In genomic region chr6:108118359-108118724, GRCh38 we compare ENCODE assay signal across 9 cellular contexts. TPM values are rescaled to one million over a fixed set of nuclear protein-coding genes. Genes with fewer than 3 reads are reported as not detected.
A peak's percentile ranks its signal among the peaks of the same experiment; 100 is the strongest.
DNase-seq lines count a peak whose midpoint lies in the region; ATAC-seq, FAIRE-seq and TF ChIP-seq lines count a peak whose summit lies in the region.
"Had no signal": no experiment of that assay in that cellular context is flagged by ENCODE, and none has a peak within 500 bp of the region (broad histone marks: within the 10 kb centered on the region; RNA-seq: fewer than 3 reads in every experiment).

No MANE protein-coding gene starts in this region.

- H3K79me2 ChIP-seq in DOHH2 (ENCODE audit: control insufficient read depth, low read length) (no peaks in the 10 kb centered on the region), OCI-LY1 (ENCODE audit: insufficient read depth, low read length) (no peaks in the 10 kb centered on the region), fibroblast of lung (ENCODE audit: control insufficient read depth, insufficient read depth, low read length) (no peaks in the 10 kb centered on the region)

- no peak overlapping the region for H3K9ac ChIP-seq in OCI-LY1 (ENCODE audit: low read length)
- no peak overlapping the region for H3K9ac ChIP-seq in fibroblast of lung (ENCODE audit: insufficient read depth, low read length)

- H2AFZ ChIP-seq in OCI-LY1 (ENCODE audit: low read length), result no peak overlapping the region
- no peak overlapping the region for H2AFZ ChIP-seq in fibroblast of lung (ENCODE audit: low read length)

- DNase-seq in fibroblast of lung (ENCODE audit: low read depth in 2 of 2) (no peak), psoas muscle (no peak), cortex of kidney (lab: John Stamatoyannopoulos, UW) (no peak), D721Med (ENCODE audit: insufficient read length, low spot score) (no peak), NCI-H128 (lab: John Stamatoyannopoulos, UW; ENCODE audit: unreplicated experiment) (no peak)
- DNase-seq: activated effector memory CD4-positive, alpha-beta T cell treated with anti-CD3 and anti-CD28 coated beads, Interleukin-2, amount 50 U/mL, for 16 hours had no signal

- H3K9me3 ChIP-seq in DOHH2 (ENCODE audit: control insufficient read depth, insufficient read depth, low read length) (no peaks in the 10 kb centered on the region), OCI-LY1 (ENCODE audit: low read length) (no peaks in the 10 kb centered on the region), fibroblast of lung (ENCODE audit: control insufficient read depth, insufficient read depth, low read depth, low read length) (no peaks in the 10 kb centered on the region), psoas muscle (no peaks in the 10 kb centered on the region)

- peaks cover 93% of the 10 kb centered on the region for H3K27me3 ChIP-seq in DOHH2 (ENCODE audit: control insufficient read depth, low read length)
- peaks cover 19% of the 10 kb centered on the region for H3K27me3 ChIP-seq in OCI-LY1 (ENCODE audit: insufficient read depth, low read length)
- peaks cover 75% of the 10 kb centered on the region for H3K27me3 ChIP-seq in fibroblast of lung (ENCODE audit: control insufficient read depth, insufficient read depth, low read length)
- peaks cover 0 to 90% (median 60%) of the 10 kb centered on the region in 3 donors for H3K27me3 ChIP-seq in psoas muscle (ENCODE audit: insufficient read depth in 3 of 3, low read length in 2 of 3)

- H3K4me3 ChIP-seq in DOHH2 (ENCODE audit: low read length), result peak overlapping the region; percentile 56; the same call in 1 of the 2 replicates
- peak overlapping the region; percentile 59 for H3K4me3 ChIP-seq in OCI-LY1 (ENCODE audit: low read depth, low read length, poor library complexity, severe bottlenecking)
- H3K4me3 ChIP-seq in fibroblast of lung (replicated peaks in 1 of 4; ENCODE audit: control extremely low read depth in 1 of 4, insufficient read depth in 1 of 4, low read depth in 3 of 4, low read length in 4 of 4), result peak overlapping the region in 3 of 4 experiments; percentile 33 to 66 (median 66)
- H3K4me3 ChIP-seq in psoas muscle, result peak overlapping the region; percentile 82

- H3K4me2 ChIP-seq in DOHH2 (ENCODE audit: low read length) (peak overlapping the region; percentile 69), OCI-LY1 (ENCODE audit: low read length) (peak overlapping the region; percentile 78), fibroblast of lung (ENCODE audit: extremely low read depth, insufficient read depth, low read length) (peak overlapping the region; percentile 86)

- FAIRE-seq in D721Med (lab: Jason Lieb, UNC), result no peak

- H3K36me3 ChIP-seq in DOHH2 (ENCODE audit: control insufficient read depth, low read length) (no peaks in the 10 kb centered on the region), OCI-LY1 (ENCODE audit: insufficient read depth, low read length) (no peaks in the 10 kb centered on the region), fibroblast of lung (ENCODE audit: control insufficient read depth, insufficient read depth, low read length) (no peaks in the 10 kb centered on the region), psoas muscle (ENCODE audit: insufficient read depth in 1 of 2, low read depth in 1 of 2) (no peaks in the 10 kb centered on the region)

- H3F3A ChIP-seq in DOHH2 (ENCODE audit: control insufficient read depth, insufficient read depth), result no peaks in the 10 kb centered on the region
- H3F3A ChIP-seq in OCI-LY1 (ENCODE audit: insufficient read depth, low read length), result no peaks in the 10 kb centered on the region

- H4K20me1 ChIP-seq in DOHH2 (ENCODE audit: control insufficient read depth, insufficient read depth, low read depth, low read length) (no peaks in the 10 kb centered on the region), OCI-LY1 (ENCODE audit: insufficient read depth, low read length) (no peaks in the 10 kb centered on the region), fibroblast of lung (ENCODE audit: control insufficient read depth, extremely low read depth, insufficient read depth, low read length) (no peaks in the 10 kb centered on the region)

- TF ChIP-seq CTCF in DOHH2 (IDR thresholded peaks at IDR 0.05; ENCODE audit: low read depth, low read length, poor library complexity, severe bottlenecking) (no peak), OCI-LY1 (IDR thresholded peaks at IDR 0.05; ENCODE audit: low read length) (no peak), fibroblast of lung (conservative IDR thresholded peaks at IDR 0.05 in 1 of 2, IDR thresholded peaks at IDR 0.05 in 1 of 2; ENCODE audit: low read depth in 1 of 2, low read length in 2 of 2) (no peak), psoas muscle (IDR thresholded peaks at IDR 0.05) (no peak), D721Med (IDR thresholded peaks at IDR 0.05; ENCODE audit: insufficient read depth, missing control alignments) (no peak)

- 0 to 1% (median 0%) methylated on average over 12 to 45 of the region's 45 CpGs for WGBS in psoas muscle, 3 donors

- H3K27ac ChIP-seq in DOHH2 (ENCODE audit: low read depth, low read length) (no peak overlapping the region), OCI-LY1 (ENCODE audit: low read depth, low read length, poor library complexity, severe bottlenecking) (no peak overlapping the region), fibroblast of lung (ENCODE audit: insufficient read depth, low read length) (no peak overlapping the region), psoas muscle (no peak overlapping the region)

- H3K9me2 ChIP-seq in DOHH2 (replicated peaks; ENCODE audit: control insufficient read depth, low read length), result no peaks in the 10 kb centered on the region
- no peaks in the 10 kb centered on the region for H3K9me2 ChIP-seq in OCI-LY1 (ENCODE audit: low read depth, low read length)

- H3K4me1 ChIP-seq in DOHH2 (ENCODE audit: control insufficient read depth, low read length) (peaks cover 25% of the 10 kb centered on the region), OCI-LY1 (ENCODE audit: insufficient read depth, low read length, severe bottlenecking) (peaks cover 23% of the 10 kb centered on the region), fibroblast of lung (ENCODE audit: control insufficient read depth, extremely low read depth, insufficient read depth, low read length) (no peaks in the 10 kb centered on the region), psoas muscle (peaks cover 22% of the 10 kb centered on the region)

- intact Hi-C loops in psoas muscle (cut with DNase I), result loop anchor here (5.0 to 10.0 kb wide), 3 partner anchors 49 to 406 kb away; partner anchors contain the start of gene NR2E1 (in 2 of the 2)

- ATAC-seq in psoas muscle (peak in 1 of 4 donors; percentile 22), GM21381 (IDR thresholded peaks at IDR 0.05; ENCODE audit: unreplicated experiment) (no peak)

RNA-seq across cellular contexts. Expression of gene OSTM1, which starts 43.8 kb away (rescaled TPM):
- 31.3 and 31.9 TPM in 2 replicates for total RNA-seq in fibroblast of lung
- 23.8 and 37.0 TPM in 2 replicates for polyA plus RNA-seq in fibroblast of lung
- 24.1 and 29.6 TPM in 2 replicates for polyA plus RNA-seq in fibroblast of lung (2012)
- polyA minus RNA-seq in fibroblast of lung (ENCODE audit: low replicate concordance), result 3.8 and 21.0 TPM in 2 replicates
- total RNA-seq in psoas muscle, result 10 to 100 TPM; 21.6 to 29.6 (median 24.1) TPM
- polyA plus RNA-seq in psoas muscle, result 10 to 100 TPM; 15.6 to 29.8 (median 22.2) TPM

RNA-seq across cellular contexts. Expression of gene NR2E1, which starts 47.5 kb away (rescaled TPM):
- total RNA-seq in fibroblast of lung (not detected in 2 replicates), psoas muscle (not detected)
- polyA plus RNA-seq in fibroblast of lung (not detected in 2 replicates), psoas muscle (under 1 TPM in 1 of 3 donors, not detected in 2; 0.01 TPM)
- not detected in 2 replicates for polyA plus RNA-seq in fibroblast of lung (2012)
- polyA minus RNA-seq in fibroblast of lung (ENCODE audit: low replicate concordance), result not detected in 2 replicates
